Comparison of ENCODE assay signal across 25 cellular contexts in genomic region chr15:62846805-62847481, GRCh38.
DNase-seq lines count a peak whose midpoint lies in the region; ATAC-seq, FAIRE-seq and TF ChIP-seq lines count a peak whose summit lies in the region.
"Had no signal": no experiment of that assay in that cellular context is flagged by ENCODE, and none has a peak within 500 bp of the region (broad histone marks: within the 10 kb centered on the region; RNA-seq: fewer than 3 reads in every experiment).

No MANE protein-coding gene starts in this region.

- intact Hi-C loops in endothelial cell of umbilical vein (cut with micrococcal nuclease) = loop anchor here (5.0 kb wide), 3 partner anchors 385 to 555 kb away; no protein-coding TSS in a partner anchor
- intact Hi-C loops in stomach (cut with DNase I; ENCODE audit: low total_unique reads) = loop anchor here (10.0 kb wide), 1 partner anchor 258 kb away; no protein-coding TSS in a partner anchor
- intact Hi-C loops in HepG2 (cut with micrococcal nuclease; ENCODE audit: unreplicated experiment) = loop anchor here (5.0 kb wide), 1 partner anchor 65 kb away; no protein-coding TSS in a partner anchor

- H3K4ac ChIP-seq in neuronal stem cell (ENCODE audit: low read length) = no peak overlapping the region

- ATAC-seq in WTC11 = no peak
- ATAC-seq in HepG2 = no peak

- H2BK120ac ChIP-seq in neuronal stem cell (ENCODE audit: low read depth, low read length) = no peak overlapping the region

- peak overlapping the region; percentile 19 for H2BK15ac ChIP-seq in neuronal stem cell (ENCODE audit: low read length)

- H3K27ac ChIP-seq in endothelial cell of umbilical vein (ENCODE audit: insufficient read depth, low read depth, low read length) (no peak overlapping the region), neuronal stem cell (replicated peaks; ENCODE audit: low read length) (no peak overlapping the region), stomach (peak overlapping the region in 1 of 5 donors; percentile 25), hepatocyte (no peak overlapping the region), HepG2 (ENCODE audit: extremely low read length, insufficient read depth, low read length) (no peak overlapping the region)
- H3K27ac ChIP-seq: 22Rv1, Peyer's patch had no signal

- no peaks in the 10 kb centered on the region for H3K27me3 ChIP-seq in endothelial cell of umbilical vein (ENCODE audit: control insufficient read depth in 2 of 2, insufficient read depth in 2 of 2, low read length in 2 of 2)
- H3K27me3 ChIP-seq in neuronal stem cell (ENCODE audit: control insufficient read depth in 3 of 3, insufficient read depth in 3 of 3, low read depth in 1 of 3, low read length in 3 of 3) = no peaks in the 10 kb centered on the region
- no peaks in the 10 kb centered on the region for H3K27me3 ChIP-seq in stomach
- H3K27me3 ChIP-seq in hepatocyte = no peaks in the 10 kb centered on the region
- no peaks in the 10 kb centered on the region for H3K27me3 ChIP-seq in HepG2 (ENCODE audit: control insufficient read depth in 1 of 2, insufficient read depth in 2 of 2, low read length in 2 of 2)
- H3K27me3 ChIP-seq: BE2C, MG63, Peyer's patch had no signal

- 0 out of 2 replicates have a peak, but pooled peaks cover 4% of the 10 kb centered on the region for H3K9me3 Mint-ChIP-seq in WTC11
- H3K9me3 Mint-ChIP-seq: CD8-positive, alpha-beta memory T cell had no signal

- H2AFZ ChIP-seq in endothelial cell of umbilical vein (ENCODE audit: low read depth, low read length) = no peak overlapping the region
- H2AFZ ChIP-seq in neuronal stem cell (ENCODE audit: low read length) = no peak overlapping the region
- no peak overlapping the region for H2AFZ ChIP-seq in hepatocyte
- H2AFZ ChIP-seq in HepG2 (ENCODE audit: low read length) = no peak overlapping the region

- H3K27ac Mint-ChIP-seq in WTC11 = no peak overlapping the region

- FAIRE-seq in endothelial cell of umbilical vein (lab: Jason Lieb, UNC) (peak; percentile 28), HepG2 (lab: Jason Lieb, UNC) (no peak)
- FAIRE-seq: GM12878 had no signal

- H3K18ac ChIP-seq in neuronal stem cell (ENCODE audit: low read length) = peak overlapping the region; percentile 90

- TF ChIP-seq POLR2A in endothelial cell of umbilical vein (IDR thresholded peaks at IDR 0.05; ENCODE audit: low read depth, low read length) (no peak), stomach (IDR thresholded peaks at IDR 0.05) (no peak), HepG2 (IDR thresholded peaks at IDR 0.05; ENCODE audit: insufficient read depth in 1 of 2, low read depth in 2 of 2, low read length in 2 of 2) (no peak)

- H4K91ac ChIP-seq in neuronal stem cell (ENCODE audit: low read depth, low read length, poor library complexity) = peak overlapping the region; percentile 5

- dilution Hi-C loops in endothelial cell of umbilical vein (cut with MboI; ENCODE audit: extremely low pct_ligation_motif_present, low sequenced_read_pairs) = no loop called here

- no peaks in the 10 kb centered on the region for H3K79me2 ChIP-seq in endothelial cell of umbilical vein (ENCODE audit: control insufficient read depth, insufficient read depth, low read length)
- no peaks in the 10 kb centered on the region for H3K79me2 ChIP-seq in hepatocyte
- H3K79me2 ChIP-seq in HepG2 (ENCODE audit: insufficient read depth, low read length) = no peaks in the 10 kb centered on the region

- no peak overlapping the region for H3K14ac ChIP-seq in neuronal stem cell (ENCODE audit: low read length)

- H3K9me3 ChIP-seq in endothelial cell of umbilical vein (replicated peaks; ENCODE audit: control insufficient read depth, insufficient read depth, low read length) = no peaks in the 10 kb centered on the region
- H3K9me3 ChIP-seq in neuronal stem cell (replicated peaks in 1 of 2; ENCODE audit: control insufficient read depth in 2 of 2, insufficient read depth in 1 of 2, low read depth in 1 of 2, low read length in 2 of 2) = peaks cover 0 to 4% of the 10 kb centered on the region in 2 donors
- H3K9me3 ChIP-seq in stomach = no peaks in the 10 kb centered on the region
- no peaks in the 10 kb centered on the region for H3K9me3 ChIP-seq in hepatocyte (ENCODE audit: low read depth)
- no peaks in the 10 kb centered on the region for H3K9me3 ChIP-seq in HepG2 (ENCODE audit: low read length)
- H3K9me3 ChIP-seq: BE2C, MG63, Peyer's patch, SK-N-SH had no signal

- H2AK5ac ChIP-seq in neuronal stem cell (ENCODE audit: low read depth, low read length) = peak overlapping the region; percentile 64

- no peak overlapping the region for H3K23ac ChIP-seq in neuronal stem cell (ENCODE audit: low read depth, low read length, poor library complexity)

- no peak overlapping the region for H3K4me3 Mint-ChIP-seq in WTC11
- H3K4me3 Mint-ChIP-seq: CD14-positive monocyte; CD8-positive, alpha-beta memory T cell had no signal

- H3K4me1 ChIP-seq in endothelial cell of umbilical vein (ENCODE audit: control insufficient read depth, extremely low read depth, insufficient read depth, low read length) (peaks cover 39% of the 10 kb centered on the region), neuronal stem cell (ENCODE audit: control insufficient read depth in 2 of 2, insufficient read depth in 1 of 2, low read depth in 1 of 2, low read length in 2 of 2) (peaks cover 26% of the 10 kb centered on the region in 2 donors), stomach (peaks cover 4 to 34% (median 16%) of the 10 kb centered on the region in 4 donors), hepatocyte (ENCODE audit: insufficient read depth) (peaks cover 36% of the 10 kb centered on the region), HepG2 (ENCODE audit: insufficient read depth, low read length) (peaks cover 65% of the 10 kb centered on the region)

- H4K20me1 ChIP-seq in endothelial cell of umbilical vein (replicated peaks; ENCODE audit: control insufficient read depth, extremely low read depth, insufficient read depth, low read length) (no peaks in the 10 kb centered on the region), hepatocyte (ENCODE audit: insufficient read depth, poor library complexity, severe bottlenecking) (no peaks in the 10 kb centered on the region), HepG2 (ENCODE audit: insufficient read depth, low read length) (no peaks in the 10 kb centered on the region)

- in situ Hi-C loops in HepG2 (cut with HindIII; ENCODE audit: extremely low pct_ligation_motif_present, low pct_unique_long_range_greater_than_20kb) = loop anchor here (5.0 kb wide), 1 partner anchor 200 kb away; no protein-coding TSS in a partner anchor

- POLR2A ChIA-PET in endothelial cell of umbilical vein (lab: Charles Lee) (interaction anchor here (2.0 to 2.2 kb wide), 3 partner anchors 195 to 201 kb away, joined by 7 to 17 read pairs (median 8); partner anchors contain the start of gene TPM1), WTC11 (lab: Charles Lee) (interaction anchor here (0.7 to 1.4 kb wide), 3 partner anchors 200 to 210 kb away, joined by 3 to 5 read pairs (median 3); no protein-coding TSS in a partner anchor), HepG2 (lab: Yijun Ruan, JAX) (interaction anchor here (1.2 kb wide), 1 partner anchor 201 kb away, joined by 3 read pairs; no protein-coding TSS in a partner anchor)

- no peaks in the 10 kb centered on the region for H3K9me1 ChIP-seq in endothelial cell of umbilical vein (replicated peaks; ENCODE audit: control insufficient read depth, extremely low read depth, insufficient read depth, low read length)

- TF ChIP-seq CTCF in endothelial cell of umbilical vein (IDR thresholded peaks at IDR 0.05; ENCODE audit: extremely low read depth in 1 of 2, insufficient read depth in 1 of 2, low read depth in 1 of 2, low read length in 2 of 2) (no peak), stomach (IDR thresholded peaks at IDR 0.05) (no peak), WTC11 (IDR thresholded peaks at IDR 0.05) (no peak), hepatocyte (IDR thresholded peaks at IDR 0.05; ENCODE audit: poor library complexity) (no peak), HepG2 (CRISPR knock-in tag; IDR thresholded peaks at IDR 0.05) (no peak)

- BruUV-seq in endothelial cell of umbilical vein (replicated peaks; lab: Mats Ljungman, UMichigan) = no TSS peak
- BruUV-seq in HepG2 (replicated peaks; lab: Mats Ljungman, UMichigan) = no TSS peak

- peak; percentile 22 for DNase-seq in NCI-H82 (lab: John Stamatoyannopoulos, UW)
- DNase-seq in NCI-H82 treated with DMSO at 0.1 percent for 48 hours (lab: John Stamatoyannopoulos, UW; ENCODE audit: unreplicated experiment) = no peak
- no peak for DNase-seq in endothelial cell of umbilical vein (ENCODE audit: low read depth, low spot score)
- no peak for DNase-seq in neuronal stem cell (ENCODE audit: low spot score)
- DNase-seq in stomach = no peak
- no peak for DNase-seq in WTC11 (ENCODE audit: low spot score)
- no peak for DNase-seq in hepatocyte (ENCODE audit: low spot score)
- DNase-seq in HepG2 (ENCODE audit: low spot score) = no peak
- DNase-seq: ACHN; BE2C; CD8-positive, alpha-beta memory T cell; DMS 273 treated with DMSO at 0.1 percent for 48 hours; DMS79; EL; GDM1; KG1; MG63; NCI-H2029; NCI-H446; Peyer's patch; SIG-M5; SK-N-SH had no signal

- no peak for TF ChIP-seq EP300 in stomach (IDR thresholded peaks at IDR 0.05)
- TF ChIP-seq EP300 in HepG2 (IDR thresholded peaks at IDR 0.05; ENCODE audit: low read depth in 2 of 2, low read length in 2 of 2) = no peak
- TF ChIP-seq EP300 in HepG2 (CRISPR knock-in tag; IDR thresholded peaks at IDR 0.05; ENCODE audit: borderline replicate concordance) = no peak

- H2BK5ac ChIP-seq in neuronal stem cell (ENCODE audit: low read length) = peak overlapping the region; percentile 15

- H3K36me3 ChIP-seq in endothelial cell of umbilical vein (ENCODE audit: control insufficient read depth in 2 of 2, extremely low read depth in 1 of 2, insufficient read depth in 2 of 2, low read length in 2 of 2) (no peaks in the 10 kb centered on the region), neuronal stem cell (replicated peaks in 1 of 2; ENCODE audit: control insufficient read depth in 2 of 2, insufficient read depth in 2 of 2, low read length in 2 of 2) (no peaks in the 10 kb centered on the region), stomach (peaks cover 0 to 33% (median 8%) of the 10 kb centered on the region in 4 donors), hepatocyte (replicated peaks; ENCODE audit: insufficient read depth, low read depth) (no peaks in the 10 kb centered on the region), HepG2 (replicated peaks in 1 of 2; ENCODE audit: control insufficient read depth in 1 of 2, insufficient read depth in 2 of 2, low read length in 2 of 2) (no peaks in the 10 kb centered on the region)
- H3K36me3 ChIP-seq: BE2C, Peyer's patch had no signal

- H3K9me2 ChIP-seq in hepatocyte (replicated peaks; ENCODE audit: insufficient read depth) = no peaks in the 10 kb centered on the region
- H3K9me2 ChIP-seq: SK-N-SH had no signal

- no peak overlapping the region for H3K9ac ChIP-seq in endothelial cell of umbilical vein (replicated peaks; ENCODE audit: extremely low read depth, insufficient read depth, low read length)
- H3K9ac ChIP-seq in neuronal stem cell (ENCODE audit: low read depth, low read length, poor library complexity) = no peak overlapping the region
- H3K9ac ChIP-seq in HepG2 (ENCODE audit: insufficient read depth, low read depth, low read length) = no peak overlapping the region

- WGBS in neuronal stem cell (ENCODE audit: extremely low coverage in 2 of 2, insufficient read length in 2 of 2, insufficient replicate concordance in 1 of 2), 2 donors = no CpG with 5 or more reads among the region's 8 CpGs
- 89 to 96% (median 92%) methylated on average over 7 to 8 of the region's 8 CpGs for WGBS in stomach, 5 donors
- WGBS in hepatocyte (ENCODE audit: low lambda C conversion rate, missing lambda C conversion rate) = 89% methylated on average over 8 of the region's 8 CpGs
- 94% methylated on average over 6 of the region's 8 CpGs for WGBS in HepG2 (ENCODE audit: low lambda C conversion rate)

- peak overlapping the region; percentile 65 for H2BK12ac ChIP-seq in neuronal stem cell (ENCODE audit: low read length)

- no peak for TF ChIP-seq RAD21 in HepG2 (CRISPR knock-in tag; IDR thresholded peaks at IDR 0.05)

- no peaks in the 10 kb centered on the region; the same call in 1 of the 2 replicates for H3K27me3 Mint-ChIP-seq in WTC11 (ENCODE audit: low read depth)

- CTCF ChIA-PET in endothelial cell of umbilical vein (lab: Charles Lee) (interaction anchor here (0.7 to 3.6 kb wide), 24 partner anchors 9 to 556 kb away, joined by 3 to 52 read pairs (median 4); partner anchors contain the start of gene TPM1), WTC11 (lab: Charles Lee) (interaction anchor here (0.6 to 10.9 kb wide), 12 partner anchors 40 to 763 kb away, joined by 3 to 131 read pairs (median 3); partner anchors contain the start of gene TPM1), HepG2 (lab: Yijun Ruan, JAX; ENCODE audit: low intra/inter-chr PET ratio, low total read pairs) (interaction anchor here (2.0 kb wide), 1 partner anchor 247 kb away, joined by 8 read pairs; no protein-coding TSS in a partner anchor)

- H3K4me3 ChIP-seq in endothelial cell of umbilical vein (replicated peaks in 1 of 3; ENCODE audit: insufficient read depth in 1 of 3, low read depth in 1 of 3, low read length in 3 of 3) (no peak overlapping the region), neuronal stem cell (ENCODE audit: low read length in 2 of 2) (no peak overlapping the region), stomach (no peak overlapping the region), hepatocyte (no peak overlapping the region), HepG2 (replicated peaks in 1 of 3; ENCODE audit: insufficient read depth in 1 of 3, low read depth in 2 of 3, low read length in 3 of 3) (no peak overlapping the region)
- H3K4me3 ChIP-seq: GM12878, MG63, Peyer's patch had no signal

- no peak overlapping the region for H3K4me2 ChIP-seq in endothelial cell of umbilical vein (ENCODE audit: insufficient read depth, low read length)
- no peak overlapping the region for H3K4me2 ChIP-seq in neuronal stem cell (ENCODE audit: insufficient read depth, low read length, poor library complexity, severe bottlenecking)
- H3K4me2 ChIP-seq in hepatocyte = no peak overlapping the region
- no peak overlapping the region for H3K4me2 ChIP-seq in HepG2 (ENCODE audit: low read depth, low read length)

- no peaks in the 10 kb centered on the region for H3K79me1 ChIP-seq in neuronal stem cell (ENCODE audit: low read depth, low read length)

- H3K36me3 Mint-ChIP-seq in WTC11 = no peaks in the 10 kb centered on the region
- H3K36me3 Mint-ChIP-seq: CD14-positive monocyte; CD8-positive, alpha-beta memory T cell had no signal

- H3K4me1 Mint-ChIP-seq in WTC11 = peaks cover 57% of the 10 kb centered on the region
- H3K4me1 Mint-ChIP-seq: CD8-positive, alpha-beta memory T cell had no signal

- no peak overlapping the region for H4K8ac ChIP-seq in neuronal stem cell (ENCODE audit: low read depth, low read length)
